26 cellular contexts compared by ENCODE assay signal in genomic region chr5:82956600-82956999, GRCh38.
"Had no signal": no experiment of that assay in that cellular context is flagged by ENCODE, and none has a peak within 500 bp of the region (broad histone marks: within the 10 kb centered on the region; RNA-seq: fewer than 3 reads in every experiment).

No MANE protein-coding gene starts in this region.

- H3K9me3 ChIP-seq: ovary, psoas muscle, right lobe of liver, sigmoid colon, thyroid gland, vagina had no signal

- FAIRE-seq: small intestine, urothelium cell line had no signal

- H3K4me2 ChIP-seq: neural progenitor cell had no signal

- DNase-seq: natural killer cell; occipital lobe; ovary; posterior cingulate gyrus; psoas muscle; right cardiac atrium; right lobe of liver; sigmoid colon; small intestine; stimulated activated CD4-positive, alpha-beta T cell treated with anti-CD3 and anti-CD28 coated beads, Interleukin-15, amount 100 ng/mL, for 24 hours; stimulated activated CD4-positive, alpha-beta T cell treated with anti-CD3 and anti-CD28 coated beads, Interleukin-2, amount 100 ng/mL, for 24 hours; stimulated activated CD4-positive, alpha-beta T cell treated with anti-CD3 and anti-CD28 coated beads, Interleukin-2, amount 100 ng/mL, for 48 hours; stimulated activated CD4-positive, alpha-beta T cell treated with anti-CD3 and anti-CD28 coated beads, Interleukin-4, amount 100 ng/mL, for 24 hours; stimulated activated naive B cell treated with anti-CD40 and anti-IgM and Interleukin-4, amounts not matched to agents 10 μg/mL and 1 μg/mL and 100 μg/mL, for 72 hours; stimulated activated naive CD4-positive, alpha-beta T cell treated with Interleukin-2 at 50 U/mL for 16 hours; stomach; thyroid gland; trophoblast cell; upper lobe of left lung had no signal

- ATAC-seq: natural killer cell; psoas muscle; right cardiac atrium; right lobe of liver; stimulated activated effector memory CD8-positive, alpha-beta T cell treated with anti-CD3 and anti-CD28 coated beads, Interleukin-12 subunit alpha, Interleukin-12 subunit beta, amount 100 ng/mL, for 72 hours; stimulated activated naive B cell treated with anti-CD40 and anti-IgM and Interleukin-4, amounts not matched to agents 10 μg/mL and 1 μg/mL and 100 μg/mL, for 72 hours had no signal

- H3K4me1 ChIP-seq: neural progenitor cell, parathyroid adenoma, psoas muscle, right lobe of liver, sigmoid colon, stomach, thyroid gland, tibial nerve, upper lobe of left lung, vagina had no signal

- H3K27ac ChIP-seq: neural progenitor cell, ovary, parathyroid adenoma, psoas muscle, right lobe of liver, sigmoid colon, stomach, thoracic aorta, thyroid gland, tibial nerve, upper lobe of left lung, vagina had no signal

- H3K4me3 ChIP-seq: neural progenitor cell, ovary, psoas muscle, right lobe of liver, sigmoid colon, stomach, thoracic aorta, thyroid gland, tibial nerve, upper lobe of left lung, vagina had no signal

- H3K79me2 ChIP-seq: parathyroid adenoma had no signal

- H2AFZ ChIP-seq: neural progenitor cell, parathyroid adenoma had no signal

- H3K36me3 ChIP-seq: neural progenitor cell, ovary, right lobe of liver, sigmoid colon, stomach, thoracic aorta, thyroid gland, tibial nerve, upper lobe of left lung, vagina had no signal

- H3K27me3 ChIP-seq: neural progenitor cell, ovary, right lobe of liver, sigmoid colon, stomach, thyroid gland, tibial nerve, upper lobe of left lung, vagina had no signal

- H3K9ac ChIP-seq: neural progenitor cell, parathyroid adenoma had no signal
